ENCODE assay signal across 9 cellular contexts in genomic region chr5:117455236-117456233, GRCh38.
DNase-seq lines count a peak whose midpoint lies in the region; ATAC-seq, FAIRE-seq and TF ChIP-seq lines count a peak whose summit lies in the region.
"Had no signal": no experiment of that assay in that cellular context is flagged by ENCODE, and none has a peak within 500 bp of the region (broad histone marks: within the 10 kb centered on the region; RNA-seq: fewer than 3 reads in every experiment).

No MANE protein-coding gene starts in this region.

- no peaks in the 10 kb centered on the region for H3K4me1 Mint-ChIP-seq in progenitor cell of endocrine pancreas (ENCODE audit: low read depth)

- no peaks in the 10 kb centered on the region for H3K9me3 Mint-ChIP-seq in progenitor cell of endocrine pancreas (ENCODE audit: low read depth)
- H3K9me3 Mint-ChIP-seq: activated naive CD4-positive, alpha-beta T cell treated with anti-CD3 and anti-CD28 coated beads, Interleukin-2, amount 50 U/mL, for 72 hours had no signal

- no peaks in the 10 kb centered on the region for H3K27me3 ChIP-seq in effector memory CD4-positive, alpha-beta T cell (replicated peaks; ENCODE audit: control insufficient read depth, insufficient read depth, low read length, poor library complexity, severe bottlenecking)

- ATAC-seq in activated CD4-positive, CD25-positive, alpha-beta regulatory T cell treated with anti-CD3 and anti-CD28 coated beads, Interleukin-2, amount 50 U/mL, for 24 hours, result peak; percentile 10 to 12
- ATAC-seq in HG02571 (IDR thresholded peaks at IDR 0.05; ENCODE audit: unreplicated experiment), result peak; percentile 23

- H3K4me1 ChIP-seq in effector memory CD4-positive, alpha-beta T cell (ENCODE audit: control insufficient read depth, insufficient read depth, low read length, poor library complexity, severe bottlenecking), result peaks cover 3% of the 10 kb centered on the region

- peak overlapping the region; percentile 84 for H3K4me3 Mint-ChIP-seq in progenitor cell of endocrine pancreas (ENCODE audit: low read depth)

- peak; percentile 62 for TF ChIP-seq CTCF in progenitor cell of endocrine pancreas (IDR thresholded peaks at IDR 0.05; ENCODE audit: unreplicated experiment)

- no peaks in the 10 kb centered on the region for H3K36me3 ChIP-seq in effector memory CD4-positive, alpha-beta T cell (ENCODE audit: control insufficient read depth, insufficient read depth, low read length)

- H3K36me3 Mint-ChIP-seq in progenitor cell of endocrine pancreas (ENCODE audit: insufficient read depth), result no peaks in the 10 kb centered on the region
- H3K36me3 Mint-ChIP-seq: activated naive CD4-positive, alpha-beta T cell treated with anti-CD3 and anti-CD28 coated beads, Interleukin-2, amount 50 U/mL, for 72 hours had no signal

- DNase-seq in activated CD4-positive, CD25-positive, alpha-beta regulatory T cell treated with anti-CD3 and anti-CD28 coated beads, Interleukin-2, amount 50 U/mL, for 72 hours, result no peak
- DNase-seq in NCI-H510A treated with DMSO at 0.1 percent for 48 hours (lab: John Stamatoyannopoulos, UW) (peak; percentile 22), progenitor cell of endocrine pancreas (ENCODE audit: low spot score, unreplicated experiment) (peak; percentile 21), superior temporal gyrus (ENCODE audit: extremely low spot score) (no peak), frontal cortex (ENCODE audit: low spot score in 2 of 2) (no peak)
- no peak for DNase-seq in effector memory CD4-positive, alpha-beta T cell

- H3K27me3 Mint-ChIP-seq in progenitor cell of endocrine pancreas, result no peaks in the 10 kb centered on the region

- H3K9me3 ChIP-seq in effector memory CD4-positive, alpha-beta T cell (ENCODE audit: control insufficient read depth, low read length), result no peaks in the 10 kb centered on the region

- FAIRE-seq in frontal cortex (lab: Jason Lieb, UNC), result no peak

- peak overlapping the region; percentile 53 for H3K27ac Mint-ChIP-seq in progenitor cell of endocrine pancreas
- H3K27ac Mint-ChIP-seq: activated naive CD4-positive, alpha-beta T cell treated with anti-CD3 and anti-CD28 coated beads, Interleukin-2, amount 50 U/mL, for 72 hours had no signal

- H3K4me3 ChIP-seq in effector memory CD4-positive, alpha-beta T cell (ENCODE audit: insufficient read depth, low read depth, low read length, poor library complexity, severe bottlenecking), result peak overlapping the region; percentile 29

- H3K27ac ChIP-seq in effector memory CD4-positive, alpha-beta T cell (ENCODE audit: insufficient read depth, low read length, poor library complexity, severe bottlenecking), result no peak overlapping the region

Comparison
In these comparisons a context has a peak if more than half of its experiments do, and no peak if none do; other contexts are left out.
1. DNase-seq: peak in NCI-H510A treated with DMSO at 0.1 percent for 48 hours (single experiment) and progenitor cell of endocrine pancreas (single experiment); none in activated CD4-positive, CD25-positive, alpha-beta regulatory T cell treated with anti-CD3 and anti-CD28 coated beads, Interleukin-2, amount 50 U/mL, for 72 hours (single experiment), effector memory CD4-positive, alpha-beta T cell (0 of 3), superior temporal gyrus (single experiment) and frontal cortex (0 of 2).